In genomic region chr22:21834869-21835268, GRCh38 we compare ENCODE assay signal across 1 cellular context.
TF ChIP-seq lines count a peak whose summit lies in the region.

No MANE protein-coding gene starts in this region.

TF ChIP-seq in WTC11, 78 proteins besides CTCF, POLR2A, EP300 and RAD21 (continued from another document):
- TF ChIP-seq STAT6 (CRISPR knock-in tag; conservative IDR thresholded peaks at IDR 0.05; ENCODE audit: low read depth) (no peak), ZNF263 (CRISPR knock-in tag; IDR thresholded peaks at IDR 0.05; ENCODE audit: low read depth) (no peak), ZNF317 (CRISPR knock-in tag; IDR thresholded peaks at IDR 0.05; ENCODE audit: borderline replicate concordance, low read depth) (no peak), ESRRA (CRISPR knock-in tag; IDR thresholded peaks at IDR 0.05; ENCODE audit: borderline replicate concordance) (no peak), TEAD4 (CRISPR knock-in tag; IDR thresholded peaks at IDR 0.05) (no peak), SMAD3 (CRISPR knock-in tag; IDR thresholded peaks at IDR 0.05; ENCODE audit: borderline replicate concordance) (no peak), PRRX2 (CRISPR knock-in tag; IDR thresholded peaks at IDR 0.05) (no peak), RELA (CRISPR knock-in tag; IDR thresholded peaks at IDR 0.05; ENCODE audit: borderline replicate concordance) (no peak), ZBTB21 (CRISPR knock-in tag; IDR thresholded peaks at IDR 0.05; ENCODE audit: borderline replicate concordance) (no peak), ATF1 (CRISPR knock-in tag; IDR thresholded peaks at IDR 0.05) (no peak)
